9 cellular contexts compared by ENCODE assay signal in genomic region chr11:62002283-62002682, GRCh38. TPM values are rescaled to one million over a fixed set of nuclear protein-coding genes. Genes with fewer than 3 reads are reported as not detected.
DNase-seq lines count a peak whose midpoint lies in the region; ATAC-seq, FAIRE-seq and TF ChIP-seq lines count a peak whose summit lies in the region.
"Not testable (repeated sequence)": the region's sequence is repeated elsewhere in the genome, so short reads cannot be mapped to it uniquely, and the experiment has no call there.
"Had no signal": no experiment of that assay in that cellular context is flagged by ENCODE, and none has a peak within 500 bp of the region (broad histone marks: within the 10 kb centered on the region; RNA-seq: fewer than 3 reads in every experiment).

No MANE protein-coding gene starts in this region.

- not testable (repeated sequence) for ATAC-seq in A549; body of pancreas; natural killer cell treated with Interleukin-12 subunit alpha and Interleukin-12 subunit beta and Interleukin-15 and Interleukin-18, amount 100 ng/mL, for 72 hours

- H3K4me2 ChIP-seq in A549: peak overlapping the region; percentile 47

- not testable (repeated sequence) for H3K27me3 Mint-ChIP-seq in natural killer cell treated with Interleukin-12 subunit alpha and Interleukin-12 subunit beta and Interleukin-15 and Interleukin-18, amount 100 ng/mL, for 72 hours

- CTCF ChIA-PET in A549 (lab: Yijun Ruan, JAX): interaction anchor here (1.0 to 1.7 kb wide), 4 partner anchors 10 to 106 kb away, joined by 3 to 5 read pairs (median 4); no protein-coding TSS in a partner anchor

- DNase-seq in A549 (ENCODE audit: low read depth in 1 of 2, low spot score in 1 of 2); body of pancreas; colonic mucosa; cardiac muscle cell (ENCODE audit: low read depth in 1 of 2, low spot score in 1 of 2); natural killer cell treated with Interleukin-12 subunit alpha and Interleukin-12 subunit beta and Interleukin-15 and Interleukin-18, amount 100 ng/mL, for 72 hours (ENCODE audit: low spot score); small intestine; tibial nerve (ENCODE audit: low spot score in 2 of 2): not testable (repeated sequence)

- FAIRE-seq in A549 (lab: Jason Lieb, UNC); small intestine (lab: Jason Lieb, UNC): not testable (repeated sequence)

- TF ChIP-seq RAD21 in A549 (conservative IDR thresholded peaks at IDR 0.05 in 1 of 2, IDR thresholded peaks at IDR 0.05 in 1 of 2); liver (IDR thresholded peaks at IDR 0.05): not testable (repeated sequence)

- H3K27me3 ChIP-seq in body of pancreas; colonic mucosa; cardiac muscle cell; liver (ENCODE audit: control insufficient read depth in 4 of 4, insufficient read depth in 4 of 4, low read length in 3 of 4); small intestine (ENCODE audit: control insufficient read depth in 2 of 2, insufficient read depth in 2 of 2, low read length in 2 of 2); tibial nerve: not testable (repeated sequence)

- not testable (repeated sequence) for TF ChIP-seq EP300 in A549 (IDR thresholded peaks at IDR 0.05); tibial nerve (IDR thresholded peaks at IDR 0.05)

- H3K9me3 ChIP-seq in A549: peaks cover 19% of the 10 kb centered on the region
- H3K9me3 ChIP-seq in body of pancreas; colonic mucosa; cardiac muscle cell (ENCODE audit: low read depth); liver (ENCODE audit: control insufficient read depth in 4 of 4, low read length in 3 of 4); small intestine (ENCODE audit: control insufficient read depth, low read depth); tibial nerve: not testable (repeated sequence)

- intact Hi-C loops in body of pancreas (cut with DNase I); colonic mucosa (cut with DNase I): not testable (repeated sequence)

- H3K36me3 ChIP-seq in body of pancreas (replicated peaks in 1 of 2; ENCODE audit: insufficient read depth in 1 of 2, low read depth in 2 of 2); colonic mucosa; cardiac muscle cell; small intestine (ENCODE audit: control insufficient read depth in 2 of 2, insufficient read depth in 2 of 2, low read length in 2 of 2); tibial nerve: not testable (repeated sequence)
- peaks cover 0 to 11% (median 4%) of the 10 kb centered on the region in 4 donors for H3K36me3 ChIP-seq in liver (ENCODE audit: control insufficient read depth in 4 of 4, insufficient read depth in 3 of 4, low read depth in 1 of 4, low read length in 3 of 4)

- H3K4me3 Mint-ChIP-seq in natural killer cell treated with Interleukin-12 subunit alpha and Interleukin-12 subunit beta and Interleukin-15 and Interleukin-18, amount 100 ng/mL, for 72 hours: not testable (repeated sequence)

- POLR2A ChIA-PET in A549 (lab: Yijun Ruan, JAX): interaction anchor here (0.6 to 1.3 kb wide), 2 partner anchors 14 to 34 kb away, joined by 5 read pairs; partner anchors contain the start of gene FTH1

- H3K9me3 Mint-ChIP-seq in natural killer cell treated with Interleukin-12 subunit alpha and Interleukin-12 subunit beta and Interleukin-15 and Interleukin-18, amount 100 ng/mL, for 72 hours: not testable (repeated sequence)

- peak overlapping the region; percentile 79 to 97 for H3K27ac Mint-ChIP-seq in natural killer cell treated with Interleukin-12 subunit alpha and Interleukin-12 subunit beta and Interleukin-15 and Interleukin-18, amount 100 ng/mL, for 72 hours

- H3K4me3 ChIP-seq in A549; body of pancreas; colonic mucosa; cardiac muscle cell; liver (ENCODE audit: low read depth in 1 of 3, low read length in 3 of 3); small intestine (ENCODE audit: low read depth in 1 of 2, low read length in 2 of 2); tibial nerve: not testable (repeated sequence)

- peaks cover 37% of the 10 kb centered on the region for H3K4me1 ChIP-seq in A549
- peaks cover 31% of the 10 kb centered on the region for H3K4me1 ChIP-seq in body of pancreas
- not testable (repeated sequence) for H3K4me1 ChIP-seq in colonic mucosa; small intestine (ENCODE audit: control insufficient read depth in 2 of 2, insufficient read depth in 1 of 2, low read depth in 1 of 2, low read length in 1 of 2)
- peaks cover 15% of the 10 kb centered on the region for H3K4me1 ChIP-seq in cardiac muscle cell (ENCODE audit: low read depth)
- H3K4me1 ChIP-seq in liver (ENCODE audit: control insufficient read depth in 4 of 4, insufficient read depth in 4 of 4, low read length in 3 of 4): peaks cover 10 to 34% (median 26%) of the 10 kb centered on the region in 4 donors
- H3K4me1 ChIP-seq in tibial nerve: peaks cover 0 to 42% (median 18%) of the 10 kb centered on the region in 4 donors

- not testable (repeated sequence) for H3K36me3 Mint-ChIP-seq in natural killer cell treated with Interleukin-12 subunit alpha and Interleukin-12 subunit beta and Interleukin-15 and Interleukin-18, amount 100 ng/mL, for 72 hours

- H3K27ac ChIP-seq in A549 (peak overlapping the region; percentile 90 to 91), body of pancreas (peak overlapping the region in 3 of 4 donors; percentile 59 to 79 (median 64)), colonic mucosa (peak overlapping the region; percentile 42), cardiac muscle cell (peak overlapping the region; percentile 51), liver (ENCODE audit: low read depth in 1 of 2, low read length in 2 of 2) (peak overlapping the region; percentile 45 to 80), small intestine (ENCODE audit: low read depth in 1 of 2, low read length in 1 of 2) (peak overlapping the region; percentile 55 to 78), tibial nerve (peak overlapping the region in 3 of 4 donors; percentile 62 to 84 (median 67))

- WGBS in A549 (ENCODE audit: missing lambda C conversion rate): 87% methylated on average over 8 of the region's 8 CpGs
- WGBS in body of pancreas, 2 donors: 87 to 92% methylated on average over 8 of the region's 8 CpGs
- WGBS in liver: 86% methylated on average over 8 of the region's 8 CpGs
- WGBS in small intestine, 3 donors: 85 to 90% (median 88%) methylated on average over 8 of the region's 8 CpGs
- WGBS in tibial nerve, 2 donors: 88 to 92% methylated on average over 8 of the region's 8 CpGs

- TF ChIP-seq CTCF in A549 (IDR thresholded peaks at IDR 0.05); body of pancreas (IDR thresholded peaks at IDR 0.05); colonic mucosa (IDR thresholded peaks at IDR 0.05); cardiac muscle cell (IDR thresholded peaks at IDR 0.05; ENCODE audit: low read depth, low read length); liver (IDR thresholded peaks at IDR 0.05; ENCODE audit: low read depth, low read length, missing input control); tibial nerve (IDR thresholded peaks at IDR 0.05): not testable (repeated sequence)

- peaks cover 21 to 45% of the 10 kb centered on the region in 2 donors for H3K4me1 Mint-ChIP-seq in natural killer cell treated with Interleukin-12 subunit alpha and Interleukin-12 subunit beta and Interleukin-15 and Interleukin-18, amount 100 ng/mL, for 72 hours (ENCODE audit: low read depth in 2 of 2)

- H3K9ac ChIP-seq in colonic mucosa (ENCODE audit: low read depth in 2 of 2, low read length in 2 of 2); liver (ENCODE audit: low read depth in 1 of 2, low read length in 2 of 2): not testable (repeated sequence)

- TF ChIP-seq POLR2A in A549 (IDR thresholded peaks at IDR 0.05; ENCODE audit: low read length); body of pancreas (IDR thresholded peaks at IDR 0.05); tibial nerve (IDR thresholded peaks at IDR 0.05): not testable (repeated sequence)

RNA-seq across cellular contexts. Expression of gene FTH1, which starts 34.8 kb away (rescaled TPM):
- polyA plus RNA-seq in A549 (2011; rRNA removed): 2,791 and 4,959 TPM in 2 replicates
- polyA plus RNA-seq in A549 (2012; cell fraction: cytosol; rRNA removed): 6,916 and 9,060 TPM in 2 replicates
- polyA plus RNA-seq in A549 (2012; cell fraction: nucleus; rRNA removed): 2,875 and 3,583 TPM in 2 replicates
- polyA plus RNA-seq in A549 (2017; fragmentation: RNase III; extraction: RNeasy Plus Mini Kit Qiagen cat#74134 plus additional on column Dnase treatment): 12,354 to 13,747 TPM (median 12,799 TPM) in 3 replicates
- polyA minus RNA-seq in A549 (2011; rRNA and poly(A)+ RNA removed): 2,337 and 2,680 TPM in 2 replicates
- total RNA-seq in body of pancreas: 1,000 to 10,000 TPM; 1,333 to 1,363 TPM
- total RNA-seq in colonic mucosa: 1,000 to 10,000 TPM; 5,286 to 5,395 TPM
- total RNA-seq in cardiac muscle cell: 679 and 858 TPM in 2 replicates
- polyA plus RNA-seq in cardiac muscle cell: 2,885 and 3,180 TPM in 2 replicates
- total RNA-seq in liver: 100 to 1,000 TPM; 592 to 949 TPM
- 1,000 to 10,000 TPM; 3,401 to 4,630 TPM for polyA plus RNA-seq in liver
- over 10,000 TPM in 1 of 2 donors, 1,000 to 10,000 TPM in 1; 5,097 to 40,662 TPM for total RNA-seq in natural killer cell treated with Interleukin-12 subunit alpha and Interleukin-12 subunit beta and Interleukin-15 and Interleukin-18, amount 100 ng/mL, for 72 hours
- polyA plus RNA-seq in small intestine: 1,000 to 10,000 TPM; 3,413 to 10,000 (median 8,961) TPM
- 1,000 to 10,000 TPM; 3,872 to 5,003 (median 4,779) TPM for total RNA-seq in tibial nerve

RNA-seq across cellular contexts. Expression of gene BEST1, which starts 52.1 kb away (rescaled TPM):
- 1.2 and 1.5 TPM in 2 replicates for polyA plus RNA-seq in A549 (2011; rRNA removed)
- polyA plus RNA-seq in A549 (2012; cell fraction: cytosol; rRNA removed): 0.23 and 0.29 TPM in 2 replicates
- polyA plus RNA-seq in A549 (2012; cell fraction: nucleus; rRNA removed): 0.22 and 0.32 TPM in 2 replicates
- polyA plus RNA-seq in A549 (2017; fragmentation: RNase III; extraction: RNeasy Plus Mini Kit Qiagen cat#74134 plus additional on column Dnase treatment): 0.98 to 2.1 TPM (median 1.9 TPM) in 3 replicates
- polyA minus RNA-seq in A549 (2011; rRNA and poly(A)+ RNA removed): 2.0 and 2.2 TPM in 2 replicates
- 1 to 10 TPM; 1.6 to 2.6 TPM for total RNA-seq in body of pancreas
- total RNA-seq in colonic mucosa: under 1 TPM; 0.58 to 0.77 TPM
- total RNA-seq in cardiac muscle cell: 0.27 and 0.39 TPM in 2 replicates
- polyA plus RNA-seq in cardiac muscle cell: 0.17 and 0.34 TPM in 2 replicates
- total RNA-seq in liver: 1 to 10 TPM; 1.3 to 1.6 TPM
- under 1 TPM; 0.22 to 0.85 TPM for polyA plus RNA-seq in liver
- 1 to 10 TPM; 1.0 to 1.9 TPM for total RNA-seq in natural killer cell treated with Interleukin-12 subunit alpha and Interleukin-12 subunit beta and Interleukin-15 and Interleukin-18, amount 100 ng/mL, for 72 hours
- 1 to 10 TPM; 2.7 to 4.7 (median 4.3) TPM for polyA plus RNA-seq in small intestine
- total RNA-seq in tibial nerve: 10 to 100 TPM; 33.2 to 53.2 (median 45.7) TPM
- total RNA-seq: HT1080 had no signal

Comparison
In these comparisons a context has a peak if more than half of its experiments do, and no peak if none do; other contexts are left out.
1. RNA of gene BEST1, which starts 52.1 kb away (total RNA-seq): 33.2 to 53.2 TPM in tibial nerve; 1.6 to 2.6 TPM in body of pancreas, 1.0 to 1.9 TPM in natural killer cell treated with Interleukin-12 subunit alpha and Interleukin-12 subunit beta and Interleukin-15 and Interleukin-18, amount 100 ng/mL, for 72 hours, 1.3 to 1.6 TPM in liver, 0.58 to 0.77 TPM in colonic mucosa and 0.27 to 0.39 TPM in cardiac muscle cell; every median in the first group is over 4 times any median in the second.
2. Peak in every context shown above with its lines, with median percentiles within 50 percentile points of each other: H3K27ac ChIP-seq.